ENCODE assay signal across 16 cellular contexts in genomic region chr1:199856381-199856780, GRCh38.
"Had no signal": no experiment of that assay in that cellular context is flagged by ENCODE, and none has a peak within 500 bp of the region (broad histone marks: within the 10 kb centered on the region; RNA-seq: fewer than 3 reads in every experiment).

No MANE protein-coding gene starts in this region.

- H3K4me3 ChIP-seq: adrenal gland, body of pancreas, esophagus muscularis mucosa, heart left ventricle, left ventricle myocardium inferior, ovary, sigmoid colon, suprapubic skin, upper lobe of right lung had no signal

- ATAC-seq: body of pancreas; stimulated activated naive CD8-positive, alpha-beta T cell treated with anti-CD3 and anti-CD28 coated beads, Interleukin-15, Interleukin-2, amounts not matched to agents 100 U/mL and 50 U/mL, for 24 hours had no signal

- DNase-seq: activated CD4-positive, alpha-beta T cell treated with anti-CD3 and anti-CD28 coated beads, Interleukin-2, amount 10 ng/mL, durations not matched to agents 7 days and 5 days; activated CD4-positive, CD25-positive, alpha-beta regulatory T cell; activated naive CD4-positive, alpha-beta T cell treated with anti-CD3 and anti-CD28 coated beads, Interleukin-2, amount 50 U/mL, for 16 hours; adrenal gland; body of pancreas; cortex of kidney; heart left ventricle; islet precursor cell; left ventricle myocardium inferior; ovary; sigmoid colon; stimulated activated CD4-positive, alpha-beta T cell treated with anti-CD3 and anti-CD28 coated beads, Interleukin-2, amount 100 ng/mL, for 48 hours; stimulated activated naive CD8-positive, alpha-beta T cell treated with anti-CD3 and anti-CD28 coated beads, Interleukin-15, Interleukin-2, amounts not matched to agents 100 U/mL and 50 U/mL, for 24 hours; upper lobe of right lung had no signal

- H3K9me3 ChIP-seq: adrenal gland, body of pancreas, esophagus muscularis mucosa, heart left ventricle, left ventricle myocardium inferior, ovary, sigmoid colon, suprapubic skin, upper lobe of right lung had no signal

- H3K27ac ChIP-seq: body of pancreas, esophagus muscularis mucosa, left ventricle myocardium inferior, ovary, suprapubic skin, upper lobe of right lung had no signal

- H3K36me3 ChIP-seq: adrenal gland, esophagus muscularis mucosa, heart left ventricle, left ventricle myocardium inferior, ovary, sigmoid colon, suprapubic skin, upper lobe of right lung had no signal

- H3K27me3 ChIP-seq: adrenal gland, body of pancreas, esophagus muscularis mucosa, ovary, sigmoid colon, suprapubic skin, upper lobe of right lung had no signal

- H3K4me1 ChIP-seq: body of pancreas, esophagus muscularis mucosa, left ventricle myocardium inferior, sigmoid colon, suprapubic skin had no signal
